Comparison of ENCODE assay signal across 19 cellular contexts in the genomic region with DNA sequence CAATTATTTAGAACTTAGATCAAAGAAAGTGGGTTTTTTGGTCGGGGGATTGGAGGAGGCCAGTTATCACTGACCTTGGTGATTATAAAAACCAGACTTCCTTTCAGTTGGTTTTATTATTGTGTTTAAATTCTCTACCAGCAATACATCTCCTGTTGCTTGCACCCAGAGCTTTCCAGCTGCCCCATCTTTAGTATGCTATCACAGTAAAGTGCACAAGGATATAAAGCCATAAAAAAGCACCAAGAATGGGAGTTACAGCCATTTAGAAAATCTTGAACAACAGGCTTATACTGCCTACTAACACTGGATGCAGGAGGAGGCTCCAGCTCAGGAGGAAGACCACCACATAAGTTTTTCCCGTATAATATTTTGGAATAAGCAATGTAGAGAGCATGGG.
"Had no signal": no experiment of that assay in that cellular context is flagged by ENCODE, and none has a peak within 500 bp of the region (broad histone marks: within the 10 kb centered on the region; RNA-seq: fewer than 3 reads in every experiment).

No MANE protein-coding gene starts in this region.

- H3K27ac ChIP-seq: coronary artery, dorsolateral prefrontal cortex, esophagus muscularis mucosa, foreskin keratinocyte, gastroesophageal sphincter, heart left ventricle, hepatocyte, left lung, lower lobe of right lung had no signal

- ATAC-seq: foreskin keratinocyte, gastroesophageal sphincter, heart left ventricle, left lung, left ventricle myocardium superior, lower lobe of right lung had no signal

- H3K36me3 ChIP-seq: esophagus muscularis mucosa, gastroesophageal sphincter, heart left ventricle, left lung, lower lobe of right lung had no signal

- H3K4me1 ChIP-seq: foreskin keratinocyte, heart left ventricle, left lung, lower lobe of right lung had no signal

- H3K9me3 ChIP-seq: esophagus muscularis mucosa, gastroesophageal sphincter, left lung, lower lobe of right lung had no signal

- DNase-seq: dermis blood vessel endothelial cell; dorsolateral prefrontal cortex; effector CD4-positive, alpha-beta T cell; effector memory CD4-positive, alpha-beta T cell; foreskin keratinocyte; heart left ventricle; hypothalamus; immature natural killer cell; islet precursor cell; kidney; kidney glomerular epithelial cell; left lung; left ventricle myocardium superior; lower lobe of right lung; mesenchymal stem cell had no signal

- H3K4me3 ChIP-seq: coronary artery, dorsolateral prefrontal cortex, esophagus muscularis mucosa, gastroesophageal sphincter, heart left ventricle, hepatocyte, left lung, lower lobe of right lung had no signal

- H3K27me3 ChIP-seq: esophagus muscularis mucosa, foreskin keratinocyte, gastroesophageal sphincter, hepatocyte, left lung had no signal
